Comparison of ENCODE assay signal across 8 cellular contexts in genomic region chr17:31096106-31096436, GRCh38. TPM values are rescaled to one million over a fixed set of nuclear protein-coding genes. Genes with fewer than 3 reads are reported as not detected.
DNase-seq lines count a peak whose midpoint lies in the region; ATAC-seq and TF ChIP-seq lines count a peak whose summit lies in the region.

No MANE protein-coding gene starts in this region.

- peak overlapping the region; percentile 66 to 91 (median 86) for H3K4me3 ChIP-seq in BLaER1 treated with 17β-estradiol and CSF1 and Interleukin-3, amounts not matched to agents 10 nM and 100 nM

- no peaks in the 10 kb centered on the region for H3K27me3 Mint-ChIP-seq in natural killer cell treated with Interleukin-12 subunit alpha and Interleukin-12 subunit beta and Interleukin-15 and Interleukin-18, amount 100 ng/mL, for 72 hours

- peak overlapping the region; percentile 73 to 93 (median 86); a peak in 17 of 22 replicates for H3K27ac ChIP-seq in BLaER1 treated with 17β-estradiol and CSF1 and Interleukin-3, amounts not matched to agents 10 nM and 100 nM
- H3K27ac ChIP-seq in KOPT-K1 (ENCODE audit: low read depth, low read length, poor library complexity, severe bottlenecking) (peak overlapping the region; percentile 75), cingulate gyrus (ENCODE audit: low read depth, low read length) (peak overlapping the region; percentile 88)

- H3K4me2 ChIP-seq in BLaER1 treated with 17β-estradiol and CSF1 and Interleukin-3, amounts not matched to agents 10 nM and 100 nM: peak overlapping the region; percentile 84 to 98 (median 91)

- peak overlapping the region; percentile 95 for H3K4me3 Mint-ChIP-seq in natural killer cell treated with Interleukin-12 subunit alpha and Interleukin-12 subunit beta and Interleukin-15 and Interleukin-18, amount 100 ng/mL, for 72 hours

- DNase-seq in natural killer cell treated with Interleukin-12 subunit alpha and Interleukin-12 subunit beta and Interleukin-15 and Interleukin-18, amount 100 ng/mL, for 72 hours (ENCODE audit: low spot score): no peak
- DNase-seq in omental fat pad (ENCODE audit: low spot score): no peak
- no peak for DNase-seq in ureter (ENCODE audit: low spot score)
- no peak for DNase-seq in putamen (ENCODE audit: low spot score)

- H3K27ac Mint-ChIP-seq in natural killer cell treated with Interleukin-12 subunit alpha and Interleukin-12 subunit beta and Interleukin-15 and Interleukin-18, amount 100 ng/mL, for 72 hours: peak overlapping the region; percentile 82 to 83

- H3K4me1 Mint-ChIP-seq in natural killer cell treated with Interleukin-12 subunit alpha and Interleukin-12 subunit beta and Interleukin-15 and Interleukin-18, amount 100 ng/mL, for 72 hours (ENCODE audit: low read depth in 2 of 2): peaks cover 11 to 12% of the 10 kb centered on the region in 2 donors

- H3K36me3 Mint-ChIP-seq in natural killer cell treated with Interleukin-12 subunit alpha and Interleukin-12 subunit beta and Interleukin-15 and Interleukin-18, amount 100 ng/mL, for 72 hours: no peaks in the 10 kb centered on the region

- no peaks in the 10 kb centered on the region for H3K9me3 Mint-ChIP-seq in natural killer cell treated with Interleukin-12 subunit alpha and Interleukin-12 subunit beta and Interleukin-15 and Interleukin-18, amount 100 ng/mL, for 72 hours

- H3K4me1 ChIP-seq in BLaER1 treated with 17β-estradiol and CSF1 and Interleukin-3, amounts not matched to agents 10 nM and 100 nM: peaks cover 9 to 25% (median 19%) of the 10 kb centered on the region in 10 experiments

- H4K20me1 ChIP-seq in BLaER1 treated with 17β-estradiol and CSF1 and Interleukin-3, amounts not matched to agents 10 nM and 100 nM: peaks cover 6 to 47% (median 23%) of the 10 kb centered on the region in 11 experiments; a peak in 16 of 22 replicates

- peak overlapping the region; percentile 84 to 97 (median 89); a peak in 20 of 22 replicates for H3K9ac ChIP-seq in BLaER1 treated with 17β-estradiol and CSF1 and Interleukin-3, amounts not matched to agents 10 nM and 100 nM

- no peaks in the 10 kb centered on the region for H3K27me3 ChIP-seq in BLaER1 treated with 17β-estradiol and CSF1 and Interleukin-3, amounts not matched to agents 10 nM and 100 nM

- no peak for TF ChIP-seq CTCF in omental fat pad (IDR thresholded peaks at IDR 0.05)

- ATAC-seq in natural killer cell treated with Interleukin-12 subunit alpha and Interleukin-12 subunit beta and Interleukin-15 and Interleukin-18, amount 100 ng/mL, for 72 hours: no peak
- ATAC-seq in omental fat pad (ENCODE audit: low FRiP score) (no peak), HG03135 (IDR thresholded peaks at IDR 0.05; ENCODE audit: unreplicated experiment) (no peak)

- peaks cover 0 to 8% (median 0%) of the 10 kb centered on the region in 11 experiments; a peak in 3 of 22 replicates for H3K36me3 ChIP-seq in BLaER1 treated with 17β-estradiol and CSF1 and Interleukin-3, amounts not matched to agents 10 nM and 100 nM
- no peaks in the 10 kb centered on the region for H3K36me3 ChIP-seq in KOPT-K1 (ENCODE audit: insufficient read depth, low read length)

- H3K9me3 ChIP-seq in BLaER1 treated with 17β-estradiol and CSF1 and Interleukin-3, amounts not matched to agents 10 nM and 100 nM (replicated peaks in 1 of 11): no peaks in the 10 kb centered on the region
- no peaks in the 10 kb centered on the region for H3K9me3 ChIP-seq in KOPT-K1 (ENCODE audit: insufficient read depth, low read length, poor library complexity, severe bottlenecking)

RNA-seq across cellular contexts. Expression of gene NF1, which starts 1.3 kb away (rescaled TPM):
- 10 to 100 TPM; 34.6 to 45.1 TPM for total RNA-seq in natural killer cell treated with Interleukin-12 subunit alpha and Interleukin-12 subunit beta and Interleukin-15 and Interleukin-18, amount 100 ng/mL, for 72 hours
- total RNA-seq in omental fat pad (10 to 100 TPM; 51.9 to 67.8 (median 66.3) TPM), ureter (112 TPM)
